8 cellular contexts compared by ENCODE assay signal in the genomic region with DNA sequence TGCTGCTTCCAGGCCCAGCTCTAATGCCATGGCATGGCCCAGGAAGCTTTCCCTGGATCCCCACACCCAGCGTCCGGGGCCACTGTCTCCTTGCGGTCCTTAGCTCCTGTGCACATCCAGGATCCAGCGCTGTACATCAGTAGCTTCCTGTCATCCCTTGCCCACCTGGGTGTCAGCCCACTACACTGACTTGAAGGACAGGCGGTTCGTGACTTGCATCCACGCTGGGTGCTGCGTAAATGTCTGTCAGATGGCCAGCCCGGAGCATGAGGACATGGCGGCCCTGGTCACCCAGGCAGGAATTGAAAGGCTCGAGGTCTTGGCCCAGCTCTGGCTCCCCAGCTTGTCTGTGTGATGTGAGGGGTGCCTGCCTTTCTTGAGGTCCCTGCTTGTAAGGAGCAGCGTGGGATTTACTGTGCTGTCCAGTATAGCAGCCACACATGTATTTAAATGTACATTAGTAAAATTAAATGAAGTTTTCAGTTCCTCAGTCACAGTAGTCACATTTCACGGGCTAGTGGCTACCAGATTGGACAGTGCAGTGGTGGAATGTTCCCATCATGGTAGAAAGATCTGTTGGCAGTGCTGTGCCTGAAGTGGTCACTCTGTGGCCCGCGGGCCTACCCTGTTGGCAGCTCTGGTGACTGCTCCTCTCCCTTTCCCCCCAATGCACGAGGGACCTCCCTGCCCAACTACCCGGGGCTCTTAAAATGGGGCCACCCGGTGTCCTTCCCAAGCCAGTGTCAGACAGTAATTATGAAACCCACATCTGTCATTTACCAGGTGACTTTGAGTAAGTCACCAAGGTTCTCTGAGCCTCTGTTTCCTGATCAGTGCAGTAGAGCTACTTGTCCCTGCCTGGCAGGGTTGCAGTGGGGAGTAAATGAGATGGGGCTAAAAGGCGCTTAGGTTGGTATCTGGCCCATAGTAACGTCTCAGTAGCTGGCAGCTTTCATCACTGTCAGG.
DNase-seq lines count a peak whose midpoint lies in the region; ATAC-seq lines count a peak whose summit lies in the region.

No MANE protein-coding gene starts in this region.

- peaks cover 39 to 51% of the 10 kb centered on the region in 2 experiments for H3K4me1 ChIP-seq in trophoblast cell (ENCODE audit: control insufficient read depth in 1 of 2, insufficient read depth in 2 of 2, low read length in 2 of 2)

- no peak overlapping the region for H4K12ac ChIP-seq in trophoblast cell (ENCODE audit: low read depth, low read length)

- H3K14ac ChIP-seq in trophoblast cell (ENCODE audit: low read length): no peak overlapping the region

- no peaks in the 10 kb centered on the region for H3K36me3 Mint-ChIP-seq in T-cell

- no peak overlapping the region for H2BK12ac ChIP-seq in trophoblast cell (ENCODE audit: low read length)

- no peak overlapping the region for H2AFZ ChIP-seq in trophoblast cell (ENCODE audit: insufficient read depth, low read length, poor library complexity)

- WGBS in trophoblast cell (ENCODE audit: extremely low coverage, insufficient coverage, insufficient read length): no CpG with 5 or more reads among the region's 20 CpGs

- H2AK5ac ChIP-seq in trophoblast cell (ENCODE audit: low read length): no peak overlapping the region

- peaks cover 17% of the 10 kb centered on the region for H3K79me2 ChIP-seq in trophoblast cell (ENCODE audit: control insufficient read depth, insufficient read depth, low read length, poor library complexity)

- peak; percentile 57 for ATAC-seq in GM18867 (IDR thresholded peaks at IDR 0.05; ENCODE audit: unreplicated experiment)
- peak; percentile 75 for ATAC-seq in HG02610 (IDR thresholded peaks at IDR 0.05; ENCODE audit: unreplicated experiment)
- ATAC-seq in T-cell (replicated peaks in 1 of 4): peak in 1 of 4 experiments; percentile 34

- H3K4me3 Mint-ChIP-seq in T-cell: peak overlapping the region in 1 of 3 donors; percentile 44

- no peak overlapping the region for H3K4me3 ChIP-seq in trophoblast cell (ENCODE audit: low read depth, low read length)

- no peaks in the 10 kb centered on the region for H3K9me3 ChIP-seq in trophoblast cell (ENCODE audit: insufficient read depth, low read depth, low read length)

- H2BK5ac ChIP-seq in trophoblast cell (ENCODE audit: low read depth, low read length, poor library complexity): no peak overlapping the region

- H3K27ac Mint-ChIP-seq in T-cell: peak overlapping the region; percentile 27 to 52

- H3K9me3 Mint-ChIP-seq in T-cell: no peaks in the 10 kb centered on the region

- peaks cover 47 to 67% (median 61%) of the 10 kb centered on the region in 3 donors for H3K4me1 Mint-ChIP-seq in T-cell

- H3K23ac ChIP-seq in trophoblast cell (ENCODE audit: low read length): no peak overlapping the region

- CTCF ChIA-PET in T-cell (lab: Charles Lee): no interaction called here

- no peak overlapping the region for H3K18ac ChIP-seq in trophoblast cell (ENCODE audit: low read length)

- H3K9ac ChIP-seq in trophoblast cell (ENCODE audit: low read length): no peak overlapping the region

- no peak overlapping the region for H2BK120ac ChIP-seq in trophoblast cell (ENCODE audit: insufficient read depth, low read length, poor library complexity)

- peaks cover 36 to 49% of the 10 kb centered on the region in 2 experiments for H3K36me3 ChIP-seq in trophoblast cell (ENCODE audit: control insufficient read depth in 1 of 2, insufficient read depth in 2 of 2, low read length in 2 of 2)

- H3K27me3 ChIP-seq in trophoblast cell (ENCODE audit: insufficient read depth, low read length): no peaks in the 10 kb centered on the region

- POLR2A ChIA-PET in T-cell (lab: Charles Lee): no interaction called here

- no peak overlapping the region for H4K8ac ChIP-seq in trophoblast cell (ENCODE audit: low read depth, low read length)

- no peaks in the 10 kb centered on the region for H3K27me3 Mint-ChIP-seq in T-cell

- peaks cover 4% of the 10 kb centered on the region for H3K79me1 ChIP-seq in trophoblast cell (ENCODE audit: low read length)

- DNase-seq in T-cell (no peak), trophoblast cell (no peak), AML-193 (lab: John Stamatoyannopoulos, UW) (no peak), globus pallidus (ENCODE audit: low spot score) (no peak), COR-L47 (lab: John Stamatoyannopoulos, UW) (no peak)
- DNase-seq in activated CD8-positive, alpha-beta memory T cell treated with anti-CD3 and anti-CD28 coated beads, Interleukin-2, amount 50 U/mL, for 48 hours: no peak

- no peak overlapping the region for H4K91ac ChIP-seq in trophoblast cell (ENCODE audit: low read depth, low read length)

- H3K27ac ChIP-seq in trophoblast cell (ENCODE audit: low read depth, low read length): no peak overlapping the region

- no peak overlapping the region for H3K4me2 ChIP-seq in trophoblast cell (ENCODE audit: low read length)

- peak overlapping the region; percentile 2 for H3K4ac ChIP-seq in trophoblast cell (ENCODE audit: low read depth, low read length)
